8 cellular contexts compared by ENCODE assay signal in the genomic region with DNA sequence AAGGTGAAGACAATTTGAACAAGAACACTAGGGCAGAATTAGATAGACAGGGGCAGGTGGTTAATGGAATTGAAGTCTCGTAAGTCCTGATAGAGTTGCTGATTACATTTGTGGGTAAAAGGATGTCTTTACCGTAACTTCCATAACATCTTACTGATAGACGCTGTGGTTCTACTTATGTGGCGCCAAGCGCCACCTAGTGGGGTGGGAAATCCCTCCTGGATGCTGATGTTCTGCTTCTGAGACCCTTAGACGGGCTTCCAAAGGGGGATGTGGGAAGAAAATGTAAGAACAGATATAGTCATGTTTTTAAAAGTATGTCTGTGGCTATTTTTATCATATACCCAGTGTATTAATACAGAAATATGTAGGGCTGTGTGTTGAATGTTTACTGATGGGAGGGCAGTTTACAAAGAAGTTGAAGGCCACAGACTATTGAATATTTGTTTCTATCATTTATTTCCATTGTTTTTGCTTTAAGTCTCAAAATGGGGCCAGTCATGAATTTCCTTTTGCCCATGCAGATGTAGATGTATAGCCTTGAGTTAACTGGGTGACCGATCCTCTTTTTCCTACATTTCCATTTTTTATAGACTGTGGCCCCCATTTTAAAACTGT. TPM values are rescaled to one million over a fixed set of nuclear protein-coding genes. Genes with fewer than 3 reads are reported as not detected.
DNase-seq lines count a peak whose midpoint lies in the region; ATAC-seq, FAIRE-seq and TF ChIP-seq lines count a peak whose summit lies in the region.

No MANE protein-coding gene starts in this region.

- intact Hi-C loops in CD14-positive monocyte (cut with micrococcal nuclease) = loop anchor here in 1 of 2 donors (5.0 kb wide), 1 partner anchor 82 kb away; no protein-coding TSS in a partner anchor
- intact Hi-C loops in thyroid gland (cut with DNase I) = no loop called here

- H3K36me3 ChIP-seq in bronchial epithelial cell (ENCODE audit: control insufficient read depth, insufficient read depth, low read length) (no peaks in the 10 kb centered on the region), thyroid gland (no peaks in the 10 kb centered on the region)

- peak overlapping the region; percentile 2 to 59 for H3K4me3 Mint-ChIP-seq in CD14-positive monocyte

- no peak for TF ChIP-seq POLR2A in thyroid gland (IDR thresholded peaks at IDR 0.05)

- no peaks in the 10 kb centered on the region for H3K4me1 ChIP-seq in thyroid gland

- H3K27ac Mint-ChIP-seq in CD14-positive monocyte = peak overlapping the region in 5 of 7 donors; percentile 19 to 84 (median 37)

- WGBS in thyroid gland, 2 donors = 27 to 50% methylated on average over 7 of the region's 7 CpGs

- peaks cover 81% of the 10 kb centered on the region for H3K4me1 Mint-ChIP-seq in CD14-positive monocyte

- H3K27ac ChIP-seq in thyroid gland = no peak overlapping the region

- ATAC-seq in HG02852 (IDR thresholded peaks at IDR 0.05; ENCODE audit: unreplicated experiment) = no peak

- peaks cover 0 to 5% of the 10 kb centered on the region in 2 donors for H3K36me3 Mint-ChIP-seq in CD14-positive monocyte

- H3K4me3 ChIP-seq in HFF-Myc (replicated peaks; ENCODE audit: low read depth, low read length) = no peak overlapping the region
- H3K4me3 ChIP-seq in bronchial epithelial cell (ENCODE audit: low read depth, low read length) = no peak overlapping the region
- no peak overlapping the region for H3K4me3 ChIP-seq in thyroid gland (replicated peaks in 1 of 3)

- H3K9me3 Mint-ChIP-seq in CD14-positive monocyte = peaks cover 0 to 14% (median 0%) of the 10 kb centered on the region in 7 donors

- H3K9me3 ChIP-seq in thyroid gland = no peaks in the 10 kb centered on the region

- H3K27me3 Mint-ChIP-seq in CD14-positive monocyte (ENCODE audit: low read depth in 3 of 3) = peaks cover 0 to 24% (median 1%) of the 10 kb centered on the region in 3 donors

- no peak for DNase-seq in CD14-positive monocyte (ENCODE audit: low spot score)
- no peak for DNase-seq in HFF-Myc (ENCODE audit: extremely low read depth, low read depth)
- DNase-seq in T-helper 9 cell = peak; percentile 19
- no peak for DNase-seq in bronchial epithelial cell (ENCODE audit: low read depth)
- peak; percentile 43 to 51 for DNase-seq in lung microvascular endothelial cell (ENCODE audit: low read depth in 2 of 2)
- peak; percentile 7 for DNase-seq in thyroid gland
- DNase-seq in DMS153 treated with DMSO at 0.1 percent for 48 hours (lab: John Stamatoyannopoulos, UW; ENCODE audit: unreplicated experiment) = no peak

- no peak for FAIRE-seq in bronchial epithelial cell (lab: Jason Lieb, UNC)

- H3K27me3 ChIP-seq in bronchial epithelial cell (ENCODE audit: control insufficient read depth, insufficient read depth, low read length) = no peaks in the 10 kb centered on the region
- no peaks in the 10 kb centered on the region for H3K27me3 ChIP-seq in thyroid gland

- TF ChIP-seq CTCF in CD14-positive monocyte (IDR thresholded peaks at IDR 0.05) (peak; percentile 79), HFF-Myc (IDR thresholded peaks at IDR 0.05; ENCODE audit: low read depth, low read length, missing control alignments) (peak; percentile 47), bronchial epithelial cell (IDR thresholded peaks at IDR 0.05; ENCODE audit: insufficient read depth, low read length, severe bottlenecking) (peak; percentile 55), thyroid gland (IDR thresholded peaks at IDR 0.05) (peak in 3 of 6 experiments; percentile 11 to 37 (median 20))

RNA-seq across cellular contexts. Expression of gene TLR8, which starts 12.2 kb away (rescaled TPM):
- 10 to 100 TPM; 48.5 to 61.9 TPM for polyA plus RNA-seq in CD14-positive monocyte
- total RNA-seq in bronchial epithelial cell = not detected in 2 replicates
- not detected in 2 replicates for total RNA-seq in lung microvascular endothelial cell
- total RNA-seq in thyroid gland = 1 to 10 TPM in 1 of 4 donors, under 1 TPM in 3; 0.45 to 1.7 (median 0.62) TPM

RNA-seq across cellular contexts. Expression of gene TLR7, which starts 27.3 kb away (rescaled TPM):
- 10 to 100 TPM; 23.0 to 27.3 TPM for polyA plus RNA-seq in CD14-positive monocyte
- total RNA-seq in bronchial epithelial cell (not detected in 2 replicates), lung microvascular endothelial cell (not detected in 2 replicates), thyroid gland (under 1 TPM; 0.54 to 0.67 (median 0.60) TPM)

Comparison
In these comparisons a context has a peak if more than half of its experiments do, and no peak if none do; other contexts are left out.
1. DNase-seq: peak in T-helper 9 cell (single experiment), lung microvascular endothelial cell (2 of 2) and thyroid gland (2 of 2); none in CD14-positive monocyte (single experiment), HFF-Myc (single experiment), bronchial epithelial cell (single experiment) and DMS153 treated with DMSO at 0.1 percent for 48 hours (single experiment).